ENCODE assay signal across 8 cellular contexts in the genomic region with DNA sequence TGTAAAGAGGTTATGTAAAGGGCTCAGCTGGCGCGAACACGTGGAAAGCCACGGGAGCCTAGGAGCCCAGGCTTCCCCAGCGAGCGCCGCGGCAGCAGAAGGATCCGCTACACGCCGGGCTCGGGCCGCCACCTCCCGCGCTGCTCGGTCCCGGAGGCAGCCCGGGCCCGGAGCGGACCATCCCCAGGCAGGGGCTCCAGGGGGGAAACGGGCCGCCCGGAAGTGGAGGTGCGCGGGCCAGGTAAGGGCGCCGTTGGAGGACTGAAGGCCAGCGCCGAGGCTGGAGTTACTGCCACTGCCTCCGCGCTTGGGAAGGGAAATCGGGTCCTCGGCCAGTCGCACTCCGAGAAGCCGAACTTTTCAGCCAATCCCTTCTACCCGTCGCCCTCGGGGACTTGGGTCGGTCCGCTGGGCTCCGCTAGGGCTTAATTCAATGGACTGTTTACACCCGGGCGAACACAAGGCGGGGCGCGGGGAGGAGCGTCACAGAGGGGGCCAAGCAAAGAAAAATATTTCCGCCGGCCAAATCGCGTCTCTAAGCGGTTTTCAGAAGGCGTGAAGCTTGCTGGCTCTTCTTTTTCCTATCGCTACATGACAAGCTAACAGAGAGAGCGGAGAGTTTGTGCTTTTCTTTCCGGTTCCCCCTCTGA. TPM values are rescaled to one million over a fixed set of nuclear protein-coding genes. Genes with fewer than 3 reads are reported as not detected.
DNase-seq lines count a peak whose midpoint lies in the region; ATAC-seq and TF ChIP-seq lines count a peak whose summit lies in the region.

No MANE protein-coding gene starts in this region.

- TF ChIP-seq POLR2A in GM18505 (IDR thresholded peaks at IDR 0.05; ENCODE audit: borderline replicate concordance, extremely low read depth, insufficient read depth, insufficient read length): peak; percentile 75
- TF ChIP-seq POLR2A in prostate gland (IDR thresholded peaks at IDR 0.05): peak; percentile 44

- peaks cover 33% of the 10 kb centered on the region for H3K4me1 Mint-ChIP-seq in T-helper 1 cell treated with Interleukin-12 subunit alpha and Interleukin-12 subunit beta and Interleukin-4 antibody, amounts not matched to agents 30 μg/mL and 1 μg/mL, for 36 hours (ENCODE audit: low read depth)

- H3K9me3 ChIP-seq in left ventricle myocardium inferior (replicated peaks): no peaks in the 10 kb centered on the region
- H3K9me3 ChIP-seq in prostate gland: no peaks in the 10 kb centered on the region

- peak; percentile 92 for DNase-seq in NCI-H1694 treated with DMSO at 0.1 percent for 48 hours (lab: John Stamatoyannopoulos, UW)
- DNase-seq in amygdala (lab: John Stamatoyannopoulos, UW): peak; percentile 53 to 99 (median 89)
- DNase-seq in left ventricle myocardium inferior: peak; percentile 93
- peak; percentile 88 for DNase-seq in prostate gland (ENCODE audit: low spot score)
- peak; percentile 91 for DNase-seq in ureter (ENCODE audit: low spot score)

- H3K4me3 ChIP-seq in left ventricle myocardium inferior (peak overlapping the region; percentile 94), prostate gland (peak overlapping the region; percentile 83 to 99)

- H3K4me3 Mint-ChIP-seq in T-helper 1 cell treated with Interleukin-12 subunit alpha and Interleukin-12 subunit beta and Interleukin-4 antibody, amounts not matched to agents 30 μg/mL and 1 μg/mL, for 36 hours: peak overlapping the region; percentile 91

- peak overlapping the region; percentile 99 for H3K27ac Mint-ChIP-seq in T-helper 1 cell treated with Interleukin-12 subunit alpha and Interleukin-12 subunit beta and Interleukin-4 antibody, amounts not matched to agents 30 μg/mL and 1 μg/mL, for 36 hours

- peaks cover 7% of the 10 kb centered on the region for H3K36me3 ChIP-seq in left ventricle myocardium inferior
- H3K36me3 ChIP-seq in prostate gland: no peaks in the 10 kb centered on the region

- H3K27me3 Mint-ChIP-seq in T-helper 1 cell treated with Interleukin-12 subunit alpha and Interleukin-12 subunit beta and Interleukin-4 antibody, amounts not matched to agents 30 μg/mL and 1 μg/mL, for 36 hours (ENCODE audit: low read depth): peaks cover 4% of the 10 kb centered on the region

- H3K27ac ChIP-seq in left ventricle myocardium inferior (replicated peaks) (peak overlapping the region; percentile 99), prostate gland (peak overlapping the region; percentile 99)

- H3K27me3 ChIP-seq in left ventricle myocardium inferior (ENCODE audit: low read depth): no peaks in the 10 kb centered on the region
- H3K27me3 ChIP-seq in prostate gland (replicated peaks; ENCODE audit: insufficient read depth): no peaks in the 10 kb centered on the region

- H3K4me1 ChIP-seq in left ventricle myocardium inferior (peaks cover 61% of the 10 kb centered on the region), prostate gland (replicated peaks) (peaks cover 19% of the 10 kb centered on the region)

- WGBS in prostate gland: 0% methylated on average over 51 of the region's 57 CpGs

- H3K9me3 Mint-ChIP-seq in T-helper 1 cell treated with Interleukin-12 subunit alpha and Interleukin-12 subunit beta and Interleukin-4 antibody, amounts not matched to agents 30 μg/mL and 1 μg/mL, for 36 hours: no peaks in the 10 kb centered on the region

- peaks cover 20% of the 10 kb centered on the region for H3K36me3 Mint-ChIP-seq in T-helper 1 cell treated with Interleukin-12 subunit alpha and Interleukin-12 subunit beta and Interleukin-4 antibody, amounts not matched to agents 30 μg/mL and 1 μg/mL, for 36 hours (ENCODE audit: low read depth)

- no peak for TF ChIP-seq CTCF in left ventricle myocardium inferior (IDR thresholded peaks at IDR 0.05; ENCODE audit: borderline replicate concordance)
- peak in 2 of 4 experiments; percentile 19 to 39 for TF ChIP-seq CTCF in prostate gland (IDR thresholded peaks at IDR 0.05)

- ATAC-seq in GM18505 (IDR thresholded peaks at IDR 0.05; ENCODE audit: unreplicated experiment) (peak; percentile 72), HG02943 (IDR thresholded peaks at IDR 0.05; ENCODE audit: low read depth, unreplicated experiment) (peak; percentile 76)

- intact Hi-C loops in left ventricle myocardium inferior (cut with micrococcal nuclease): no loop called here
- intact Hi-C loops in prostate gland (cut with DNase I): loop anchor here (5.0 to 10.0 kb wide), 3 partner anchors 205 to 563 kb away; partner anchors contain the start of genes IDH3B and SIRPA

RNA-seq across cellular contexts. Expression of gene STK35, which starts 0.4 kb away (rescaled TPM):
- total RNA-seq in left ventricle myocardium inferior (13.9 TPM), prostate gland (10 to 100 TPM; 24.2 to 40.7 TPM), ureter (21.2 TPM)

Comparison
In these comparisons a context has a peak if more than half of its experiments do, and no peak if none do; other contexts are left out.
1. Peak in every context shown above with its lines: DNase-seq, ATAC-seq, H3K4me3 ChIP-seq and H3K27ac ChIP-seq.